In the genomic region with DNA sequence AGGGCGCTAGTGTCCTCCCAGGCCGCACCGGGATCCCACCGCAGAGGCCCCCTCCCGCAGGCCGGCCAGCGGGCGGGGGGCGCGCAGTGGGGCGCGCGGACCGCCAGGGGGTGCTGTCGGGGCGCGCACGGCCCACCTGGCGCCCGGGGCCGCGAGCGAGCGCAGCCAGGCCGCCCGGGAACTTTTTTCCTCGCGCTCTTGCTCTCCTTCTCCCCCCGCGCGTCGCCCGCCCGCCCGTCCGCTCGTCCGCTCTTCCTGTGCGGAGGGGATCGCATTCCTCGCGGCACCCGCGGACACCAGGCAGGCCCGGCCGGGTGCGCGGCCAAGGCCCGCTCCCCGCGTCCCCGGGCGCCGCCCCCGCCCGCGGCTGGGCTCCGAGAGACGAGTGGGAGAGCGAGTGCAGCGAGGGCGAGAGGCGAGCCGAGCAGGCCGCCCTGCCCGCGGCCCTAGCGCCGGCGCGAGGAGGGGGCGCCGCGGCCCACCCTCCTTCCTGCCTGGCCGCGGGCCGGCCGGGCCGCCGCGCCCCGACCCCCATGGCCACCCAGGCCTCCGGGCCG, we compare ENCODE assay signal across 8 cellular contexts. TPM values are rescaled to one million over a fixed set of nuclear protein-coding genes. Genes with fewer than 3 reads are reported as not detected.
A peak's percentile ranks its signal among the peaks of the same experiment; 100 is the strongest.
DNase-seq lines count a peak whose midpoint lies in the region; ATAC-seq and TF ChIP-seq lines count a peak whose summit lies in the region.

A gene with protein sequence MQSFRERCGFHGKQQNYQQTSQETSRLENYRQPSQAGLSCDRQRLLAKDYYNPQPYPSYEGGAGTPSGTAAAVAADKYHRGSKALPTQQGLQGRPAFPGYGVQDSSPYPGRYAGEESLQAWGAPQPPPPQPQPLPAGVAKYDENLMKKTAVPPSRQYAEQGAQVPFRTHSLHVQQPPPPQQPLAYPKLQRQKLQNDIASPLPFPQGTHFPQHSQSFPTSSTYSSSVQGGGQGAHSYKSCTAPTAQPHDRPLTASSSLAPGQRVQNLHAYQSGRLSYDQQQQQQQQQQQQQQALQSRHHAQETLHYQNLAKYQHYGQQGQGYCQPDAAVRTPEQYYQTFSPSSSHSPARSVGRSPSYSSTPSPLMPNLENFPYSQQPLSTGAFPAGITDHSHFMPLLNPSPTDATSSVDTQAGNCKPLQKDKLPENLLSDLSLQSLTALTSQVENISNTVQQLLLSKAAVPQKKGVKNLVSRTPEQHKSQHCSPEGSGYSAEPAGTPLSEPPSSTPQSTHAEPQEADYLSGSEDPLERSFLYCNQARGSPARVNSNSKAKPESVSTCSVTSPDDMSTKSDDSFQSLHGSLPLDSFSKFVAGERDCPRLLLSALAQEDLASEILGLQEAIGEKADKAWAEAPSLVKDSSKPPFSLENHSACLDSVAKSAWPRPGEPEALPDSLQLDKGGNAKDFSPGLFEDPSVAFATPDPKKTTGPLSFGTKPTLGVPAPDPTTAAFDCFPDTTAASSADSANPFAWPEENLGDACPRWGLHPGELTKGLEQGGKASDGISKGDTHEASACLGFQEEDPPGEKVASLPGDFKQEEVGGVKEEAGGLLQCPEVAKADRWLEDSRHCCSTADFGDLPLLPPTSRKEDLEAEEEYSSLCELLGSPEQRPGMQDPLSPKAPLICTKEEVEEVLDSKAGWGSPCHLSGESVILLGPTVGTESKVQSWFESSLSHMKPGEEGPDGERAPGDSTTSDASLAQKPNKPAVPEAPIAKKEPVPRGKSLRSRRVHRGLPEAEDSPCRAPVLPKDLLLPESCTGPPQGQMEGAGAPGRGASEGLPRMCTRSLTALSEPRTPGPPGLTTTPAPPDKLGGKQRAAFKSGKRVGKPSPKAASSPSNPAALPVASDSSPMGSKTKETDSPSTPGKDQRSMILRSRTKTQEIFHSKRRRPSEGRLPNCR (N-terminal part only) (plus strand): TSS at position 272 of the 557 bp plus-strand sequence. CDS start 111,491 bp downstream, outside the sequence.

- ATAC-seq in GM21390 (IDR thresholded peaks at IDR 0.05; ENCODE audit: unreplicated experiment) = peak; percentile 45
- ATAC-seq in natural killer cell treated with Interleukin-12 subunit alpha and Interleukin-12 subunit beta and Interleukin-15 and Interleukin-18, amount 100 ng/mL, for 72 hours = peak; percentile 75 to 85
- peak; percentile 58 for ATAC-seq in stimulated activated naive CD8-positive, alpha-beta T cell treated with anti-CD3 and anti-CD28 coated beads, Interleukin-15, amount 100 ng/mL, for 72 hours

- H3K9me3 ChIP-seq in KOPT-K1 (ENCODE audit: insufficient read depth, low read length, poor library complexity, severe bottlenecking) = no peaks in the 10 kb centered on the region

- peak within 1 kb of the TSS; percentile 89 for H3K4me3 Mint-ChIP-seq in natural killer cell treated with Interleukin-12 subunit alpha and Interleukin-12 subunit beta and Interleukin-15 and Interleukin-18, amount 100 ng/mL, for 72 hours
- peak within 1 kb of the TSS; percentile 86 to 94 for H3K4me3 Mint-ChIP-seq in stimulated activated naive CD8-positive, alpha-beta T cell treated with anti-CD3 and anti-CD28 coated beads, Interleukin-15, amount 100 ng/mL, for 72 hours

- H3K36me3 Mint-ChIP-seq in natural killer cell treated with Interleukin-12 subunit alpha and Interleukin-12 subunit beta and Interleukin-15 and Interleukin-18, amount 100 ng/mL, for 72 hours = no peaks in the 10 kb centered on the region

- H3K9me3 Mint-ChIP-seq in natural killer cell treated with Interleukin-12 subunit alpha and Interleukin-12 subunit beta and Interleukin-15 and Interleukin-18, amount 100 ng/mL, for 72 hours = no peaks in the 10 kb centered on the region
- no peaks in the 10 kb centered on the region for H3K9me3 Mint-ChIP-seq in stimulated activated naive CD8-positive, alpha-beta T cell treated with anti-CD3 and anti-CD28 coated beads, Interleukin-15, amount 100 ng/mL, for 72 hours

- TF ChIP-seq POLR2A in Raji (IDR thresholded peaks at IDR 0.05; ENCODE audit: insufficient read depth, low read depth, low read length) = peak; percentile 38

- peak within 1 kb of the TSS; percentile 92 for H3K27ac ChIP-seq in KOPT-K1 (ENCODE audit: low read depth, low read length, poor library complexity, severe bottlenecking)

- H3K36me3 ChIP-seq in KOPT-K1 (ENCODE audit: insufficient read depth, low read length) = peaks cover 8% of the 10 kb centered on the region; the same call in 1 of the 2 replicates

- H3K4me1 Mint-ChIP-seq in natural killer cell treated with Interleukin-12 subunit alpha and Interleukin-12 subunit beta and Interleukin-15 and Interleukin-18, amount 100 ng/mL, for 72 hours (ENCODE audit: low read depth in 2 of 2) = peaks cover 32 to 36% of the 10 kb centered on the region in 2 donors
- peaks cover 52% of the 10 kb centered on the region for H3K4me1 Mint-ChIP-seq in stimulated activated naive CD8-positive, alpha-beta T cell treated with anti-CD3 and anti-CD28 coated beads, Interleukin-15, amount 100 ng/mL, for 72 hours

- no peaks in the 10 kb centered on the region for H3K27me3 Mint-ChIP-seq in natural killer cell treated with Interleukin-12 subunit alpha and Interleukin-12 subunit beta and Interleukin-15 and Interleukin-18, amount 100 ng/mL, for 72 hours
- no peaks in the 10 kb centered on the region for H3K27me3 Mint-ChIP-seq in stimulated activated naive CD8-positive, alpha-beta T cell treated with anti-CD3 and anti-CD28 coated beads, Interleukin-15, amount 100 ng/mL, for 72 hours

- H3K27ac Mint-ChIP-seq in natural killer cell treated with Interleukin-12 subunit alpha and Interleukin-12 subunit beta and Interleukin-15 and Interleukin-18, amount 100 ng/mL, for 72 hours = peak within 1 kb of the TSS; percentile 73 to 79
- H3K27ac Mint-ChIP-seq in stimulated activated naive CD8-positive, alpha-beta T cell treated with anti-CD3 and anti-CD28 coated beads, Interleukin-15, amount 100 ng/mL, for 72 hours = peak within 1 kb of the TSS; percentile 97 to 98

- DNase-seq in COR-L47 (lab: John Stamatoyannopoulos, UW) (peak; percentile 58), fibroblast of the conjunctiva (ENCODE audit: low read depth) (peak; percentile 51)
- DNase-seq in activated effector memory CD4-positive, alpha-beta T cell treated with anti-CD3 and anti-CD28 coated beads, Interleukin-2, amount 50 U/mL, for 16 hours = peak; percentile 90
- peak; percentile 83 for DNase-seq in natural killer cell treated with Interleukin-12 subunit alpha and Interleukin-12 subunit beta and Interleukin-15 and Interleukin-18, amount 100 ng/mL, for 72 hours (ENCODE audit: low spot score)
- DNase-seq in stimulated activated naive CD8-positive, alpha-beta T cell treated with anti-CD3 and anti-CD28 coated beads, Interleukin-15, amount 100 ng/mL, for 72 hours = peak; percentile 73 to 82

RNA-seq across cellular contexts. Expression of the gene that starts here (rescaled TPM):
- 10 to 100 TPM; 15.8 to 31.0 TPM for total RNA-seq in natural killer cell treated with Interleukin-12 subunit alpha and Interleukin-12 subunit beta and Interleukin-15 and Interleukin-18, amount 100 ng/mL, for 72 hours

Comparison
In these comparisons a context has a peak if more than half of its experiments do, and no peak if none do; other contexts are left out.
1. Peak in every context shown above with its lines: DNase-seq, ATAC-seq and H3K27ac ChIP-seq.